ENCODE assay signal across 8 cellular contexts in the genomic region with DNA sequence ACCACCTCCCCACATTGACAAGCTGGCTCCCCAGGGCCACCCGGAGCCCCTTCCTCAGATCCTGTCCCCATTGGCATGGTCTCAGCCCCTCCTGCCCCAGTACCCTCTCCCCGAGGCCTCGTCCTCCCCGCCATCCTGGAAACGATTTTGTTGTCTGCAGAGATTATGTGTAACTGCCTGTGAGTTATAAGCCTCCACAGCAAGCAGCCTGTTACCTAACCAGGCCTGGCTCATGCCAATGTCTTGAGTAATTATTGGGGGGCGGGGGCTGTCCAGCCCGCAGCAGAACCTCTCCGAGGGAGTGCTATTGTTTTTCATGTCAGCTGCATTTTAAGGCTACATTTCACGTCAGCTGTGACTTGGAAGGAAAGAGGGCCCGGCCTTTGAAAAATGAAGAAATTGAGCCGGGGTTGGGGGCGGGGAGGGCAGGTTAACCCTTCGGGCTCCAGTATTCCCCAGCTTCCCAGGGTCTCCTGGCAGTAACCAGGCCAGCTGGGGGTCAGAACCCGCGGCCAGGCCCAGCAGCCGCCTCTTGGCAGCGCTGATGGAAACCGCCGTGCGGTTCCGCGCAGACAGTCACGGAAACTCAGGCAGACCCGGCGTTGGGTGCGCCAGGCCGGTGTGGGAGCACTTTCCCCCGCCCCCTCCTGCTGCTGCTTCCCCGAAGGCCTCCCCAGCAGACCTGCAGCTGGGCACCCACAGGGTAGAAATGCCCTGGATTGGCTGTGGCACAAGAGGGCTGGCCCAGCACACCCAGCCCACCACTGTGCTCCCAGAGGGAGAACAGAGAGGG. TPM values are rescaled to one million over a fixed set of nuclear protein-coding genes. Genes with fewer than 3 reads are reported as not detected.
DNase-seq lines count a peak whose midpoint lies in the region; ATAC-seq, FAIRE-seq and TF ChIP-seq lines count a peak whose summit lies in the region.

No MANE protein-coding gene starts in this region.

- H3K4me3 Mint-ChIP-seq in stimulated activated effector memory CD8-positive, alpha-beta T cell treated with anti-CD3 and anti-CD28 coated beads, Interleukin-12 subunit alpha, Interleukin-12 subunit beta, amount 100 ng/mL, for 72 hours, result no peak overlapping the region

- no peaks in the 10 kb centered on the region for H3K4me1 Mint-ChIP-seq in stimulated activated effector memory CD8-positive, alpha-beta T cell treated with anti-CD3 and anti-CD28 coated beads, Interleukin-12 subunit alpha, Interleukin-12 subunit beta, amount 100 ng/mL, for 72 hours

- no peak for ATAC-seq in stimulated activated effector memory CD8-positive, alpha-beta T cell treated with anti-CD3 and anti-CD28 coated beads, Interleukin-12 subunit alpha, Interleukin-12 subunit beta, amount 100 ng/mL, for 72 hours
- no peak for ATAC-seq in HG02840 (IDR thresholded peaks at IDR 0.05; ENCODE audit: low FRiP score, unreplicated experiment)
- ATAC-seq in GM18517 (IDR thresholded peaks at IDR 0.05; ENCODE audit: unreplicated experiment), result no peak

- H3K27ac ChIP-seq in HUES48 (ENCODE audit: low read depth, low read length) (peak overlapping the region; percentile 66), kidney (ENCODE audit: low read depth in 2 of 2, low read length in 2 of 2) (peak overlapping the region; percentile 79 to 85)

- TF ChIP-seq CTCF in astrocyte of the spinal cord (IDR thresholded peaks at IDR 0.05; ENCODE audit: low read depth, low read length), result no peak
- TF ChIP-seq CTCF in kidney (IDR thresholded peaks at IDR 0.05; ENCODE audit: borderline replicate concordance, extremely low read depth, insufficient read depth), result no peak

- FAIRE-seq in kidney (lab: Jason Lieb, UNC), result no peak

- peaks cover 26% of the 10 kb centered on the region for H3K9me3 Mint-ChIP-seq in stimulated activated effector memory CD8-positive, alpha-beta T cell treated with anti-CD3 and anti-CD28 coated beads, Interleukin-12 subunit alpha, Interleukin-12 subunit beta, amount 100 ng/mL, for 72 hours

- H3K4me3 ChIP-seq in HUES48 (ENCODE audit: low read depth, low read length), result no peak overlapping the region; the same call in 1 of the 2 replicates
- H3K4me3 ChIP-seq in astrocyte of the spinal cord (ENCODE audit: low read depth, low read length), result no peak overlapping the region
- H3K4me3 ChIP-seq in kidney (ENCODE audit: low read length in 2 of 2), result no peak overlapping the region

- H3K36me3 ChIP-seq in HUES48 (ENCODE audit: control insufficient read depth, insufficient read depth, low read length), result no peaks in the 10 kb centered on the region
- H3K36me3 ChIP-seq in kidney (ENCODE audit: control insufficient read depth in 1 of 2, insufficient read depth in 2 of 2, low read length in 2 of 2), result no peaks in the 10 kb centered on the region

- DNase-seq in astrocyte of the spinal cord (ENCODE audit: low read depth, low spot score) (peak; percentile 98), kidney (peak; percentile 90), NCI-H1417 (lab: John Stamatoyannopoulos, UW) (no peak), NCI-H345 treated with DMSO at 0.1 percent for 48 hours (lab: John Stamatoyannopoulos, UW; ENCODE audit: unreplicated experiment) (no peak)
- no peak for DNase-seq in stimulated activated effector memory CD8-positive, alpha-beta T cell treated with anti-CD3 and anti-CD28 coated beads, Interleukin-12 subunit alpha, Interleukin-12 subunit beta, amount 100 ng/mL, for 72 hours (ENCODE audit: low spot score in 2 of 2)

- peaks cover 13% of the 10 kb centered on the region for H3K4me1 ChIP-seq in HUES48 (ENCODE audit: control insufficient read depth, insufficient read depth, low read length)
- peaks cover 0 to 21% of the 10 kb centered on the region in 2 donors for H3K4me1 ChIP-seq in kidney (ENCODE audit: control insufficient read depth in 1 of 2, insufficient read depth in 1 of 2, low read depth in 1 of 2, low read length in 2 of 2)

- intact Hi-C loops in kidney (cut with DNase I), result no loop called here

- H3K9me3 ChIP-seq in HUES48 (ENCODE audit: control insufficient read depth, insufficient read depth, low read length), result peaks cover 12% of the 10 kb centered on the region; the same call in 1 of the 2 replicates
- H3K9me3 ChIP-seq in kidney (ENCODE audit: control insufficient read depth in 1 of 2, low read length in 2 of 2), result peaks cover 0 to 12% of the 10 kb centered on the region in 2 donors

- H3K9ac ChIP-seq in HUES48 (ENCODE audit: low read depth, low read length) (no peak overlapping the region), kidney (ENCODE audit: low read length in 2 of 2) (peak overlapping the region in 1 of 2 donors; percentile 28)

- in situ Hi-C loops in astrocyte of the spinal cord (cut with HindIII; ENCODE audit: low sequenced_read_pairs), result no loop called here

- H3K27ac Mint-ChIP-seq in stimulated activated effector memory CD8-positive, alpha-beta T cell treated with anti-CD3 and anti-CD28 coated beads, Interleukin-12 subunit alpha, Interleukin-12 subunit beta, amount 100 ng/mL, for 72 hours, result peak overlapping the region; percentile 70

- H3K36me3 Mint-ChIP-seq in stimulated activated effector memory CD8-positive, alpha-beta T cell treated with anti-CD3 and anti-CD28 coated beads, Interleukin-12 subunit alpha, Interleukin-12 subunit beta, amount 100 ng/mL, for 72 hours, result no peaks in the 10 kb centered on the region

- H3K27me3 ChIP-seq in HUES48 (ENCODE audit: control insufficient read depth, insufficient read depth, low read length), result peaks cover 51% of the 10 kb centered on the region

RNA-seq across cellular contexts. Expression of a gene that starts 59.5 kb away (rescaled TPM):
- total RNA-seq in kidney, result 54.8 TPM
- 192 TPM for polyA plus RNA-seq in kidney (ENCODE audit: insufficient read depth, low read depth, low replicate concordance)

Comparison
In these comparisons a context has a peak if more than half of its experiments do, and no peak if none do; other contexts are left out.
1. DNase-seq: peak in astrocyte of the spinal cord (single experiment) and kidney (single experiment); none in stimulated activated effector memory CD8-positive, alpha-beta T cell treated with anti-CD3 and anti-CD28 coated beads, Interleukin-12 subunit alpha, Interleukin-12 subunit beta, amount 100 ng/mL, for 72 hours (0 of 2), NCI-H1417 (0 of 3) and NCI-H345 treated with DMSO at 0.1 percent for 48 hours (single experiment).